20 cellular contexts compared by ENCODE assay signal in genomic region chr20:40807094-40807623, GRCh38.
A peak's percentile ranks its signal among the peaks of the same experiment; 100 is the strongest.
DNase-seq lines count a peak whose midpoint lies in the region; ATAC-seq lines count a peak whose summit lies in the region.
"Had no signal": no experiment of that assay in that cellular context is flagged by ENCODE, and none has a peak within 500 bp of the region (broad histone marks: within the 10 kb centered on the region; RNA-seq: fewer than 3 reads in every experiment).

No MANE protein-coding gene starts in this region.

- DNase-seq in NCI-H1417 (lab: John Stamatoyannopoulos, UW) (peak in 2 of 3 experiments; percentile 29 to 62), NCI-H1417 treated with DMSO at 0.1 percent for 48 hours (lab: John Stamatoyannopoulos, UW) (no peak), NCI-H446 treated with DMSO at 0.1 percent for 48 hours (lab: John Stamatoyannopoulos, UW) (peak; percentile 13), left kidney (ENCODE audit: low read depth, low spot score) (peak; percentile 88), retina (peak; percentile 59), NCI-H345 (lab: John Stamatoyannopoulos, UW) (no peak)
- DNase-seq in stimulated activated CD4-positive, alpha-beta T cell treated with anti-CD3 and anti-CD28 coated beads, Interleukin-4, amount 100 ng/mL, for 4 hours, result no peak
- DNase-seq: ACHN; Caco-2; CD4-positive, alpha-beta memory T cell; DMS 273 treated with DMSO at 0.1 percent for 48 hours; DND-41; GOT3; Kasumi-1; NCI-H187 treated with DMSO at 0.1 percent for 48 hours; NCI-H2107; NCI-H774; Peyer's patch had no signal

- ATAC-seq in HG03342 (IDR thresholded peaks at IDR 0.05; ENCODE audit: unreplicated experiment), result no peak
- ATAC-seq: HCT116 had no signal

Comparison
In these comparisons a context has a peak if more than half of its experiments do, and no peak if none do; other contexts are left out.
1. DNase-seq: peak in NCI-H1417 (2 of 3), NCI-H446 treated with DMSO at 0.1 percent for 48 hours (single experiment), left kidney (single experiment) and retina (single experiment); none in NCI-H1417 treated with DMSO at 0.1 percent for 48 hours (single experiment), NCI-H345 (single experiment) and stimulated activated CD4-positive, alpha-beta T cell treated with anti-CD3 and anti-CD28 coated beads, Interleukin-4, amount 100 ng/mL, for 4 hours (0 of 2).